28 cellular contexts compared by ENCODE assay signal in the genomic region with DNA sequence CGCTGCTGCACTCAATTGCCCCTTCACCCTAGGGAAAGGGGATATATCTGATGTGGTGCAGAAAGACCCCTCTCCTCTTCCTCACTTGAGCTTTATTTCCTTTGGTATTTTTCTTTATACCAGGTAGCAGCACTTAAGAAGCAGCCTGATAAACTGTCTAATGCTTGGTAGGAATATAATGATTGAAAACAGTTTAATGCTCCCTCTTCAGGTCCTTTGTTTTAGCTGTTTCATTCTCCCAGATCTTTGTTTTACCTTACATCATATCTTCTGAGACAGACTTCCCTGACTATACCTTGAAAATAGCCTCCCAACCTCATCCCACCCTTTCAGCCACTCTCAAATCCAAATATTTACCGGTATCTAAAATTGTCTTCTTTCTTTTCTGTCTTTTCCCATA.
DNase-seq lines count a peak whose midpoint lies in the region; TF ChIP-seq lines count a peak whose summit lies in the region.
"Had no signal": no experiment of that assay in that cellular context is flagged by ENCODE, and none has a peak within 500 bp of the region (broad histone marks: within the 10 kb centered on the region; RNA-seq: fewer than 3 reads in every experiment).

No MANE protein-coding gene starts in this region.

- 100% methylated on average over 1 of the region's 2 CpGs for WGBS in trophoblast cell (ENCODE audit: extremely low coverage, insufficient coverage, insufficient read length)
- WGBS in sigmoid colon, 2 donors = 90 to 94% methylated on average over 2 of the region's 2 CpGs
- 95 to 98% methylated on average over 2 of the region's 2 CpGs for WGBS in thyroid gland, 2 donors

- H3K27me3 Mint-ChIP-seq in chondrocyte (ENCODE audit: low read depth) = no peaks in the 10 kb centered on the region
- H3K27me3 Mint-ChIP-seq: IgD-negative memory B cell had no signal

- no peak for TF ChIP-seq EP300 in sigmoid colon (IDR thresholded peaks at IDR 0.05)

- H3K36me3 ChIP-seq in trophoblast cell (ENCODE audit: control insufficient read depth in 1 of 2, insufficient read depth in 2 of 2, low read length in 2 of 2) (no peaks in the 10 kb centered on the region), sigmoid colon (no peaks in the 10 kb centered on the region), thyroid gland (no peaks in the 10 kb centered on the region)
- H3K36me3 ChIP-seq: ascending aorta, HAP-1, heart left ventricle, neural progenitor cell had no signal

- H3K79me2 ChIP-seq in trophoblast cell (ENCODE audit: control insufficient read depth, insufficient read depth, low read length, poor library complexity) = peaks cover 2% of the 10 kb centered on the region

- H4K12ac ChIP-seq in trophoblast cell (ENCODE audit: low read depth, low read length) = no peak overlapping the region

- H3K4me1 ChIP-seq in trophoblast cell (ENCODE audit: control insufficient read depth in 1 of 2, insufficient read depth in 2 of 2, low read length in 2 of 2) (peaks cover 3 to 11% of the 10 kb centered on the region in 2 experiments), sigmoid colon (no peaks in the 10 kb centered on the region), thyroid gland (no peaks in the 10 kb centered on the region)
- H3K4me1 ChIP-seq: ascending aorta, HAP-1, heart left ventricle, neural progenitor cell had no signal

- no peak overlapping the region for H3K9ac ChIP-seq in trophoblast cell (ENCODE audit: low read length)
- H3K9ac ChIP-seq: neural progenitor cell had no signal

- no peaks in the 10 kb centered on the region for H3K9me3 Mint-ChIP-seq in chondrocyte (ENCODE audit: low read depth)
- H3K9me3 Mint-ChIP-seq: activated naive CD4-positive, alpha-beta T cell treated with anti-CD3 and anti-CD28 coated beads, Interleukin-2, amount 50 U/mL, for 24 hours; activated T-helper 17 cell treated with anti-CD3 and anti-CD28 coated beads, Interleukin-2, amount 50 U/mL, for 72 hours; CD4-positive, CD25-positive, alpha-beta regulatory T cell; IgD-negative memory B cell; neural progenitor cell; stimulated activated effector memory CD8-positive, alpha-beta T cell treated with anti-CD3 and anti-CD28 coated beads, Interleukin-12 subunit alpha, Interleukin-12 subunit beta, amount 100 ng/mL, for 72 hours; T-helper 2 cell treated with Interferon-gamma antibody and Interleukin-4, amounts not matched to agents 5 μg/mL and 100 μg/mL, for 36 hours had no signal

- peaks cover 21% of the 10 kb centered on the region for H3K79me1 ChIP-seq in trophoblast cell (ENCODE audit: low read length)

- H3K4me2 ChIP-seq in trophoblast cell (ENCODE audit: low read length) = no peak overlapping the region
- H3K4me2 ChIP-seq: neural progenitor cell had no signal

- peak overlapping the region; percentile 79 for H4K8ac ChIP-seq in trophoblast cell (ENCODE audit: low read depth, low read length)

- TF ChIP-seq POLR2A in sigmoid colon (IDR thresholded peaks at IDR 0.05) (no peak), thyroid gland (IDR thresholded peaks at IDR 0.05) (no peak)

- H2BK5ac ChIP-seq in trophoblast cell (ENCODE audit: low read depth, low read length, poor library complexity) = peak overlapping the region; percentile 94

- peak overlapping the region; percentile 92 for H2AK5ac ChIP-seq in trophoblast cell (ENCODE audit: low read length)

- intact Hi-C loops in sigmoid colon (cut with DNase I) (loop anchor here (1.0 kb wide), 1 partner anchor 242 kb away; no protein-coding TSS in a partner anchor), thyroid gland (cut with DNase I) (loop anchor here (5.0 kb wide), 1 partner anchor 242 kb away; no protein-coding TSS in a partner anchor)

- no peaks in the 10 kb centered on the region for H3K36me3 Mint-ChIP-seq in chondrocyte (ENCODE audit: low read depth)
- H3K36me3 Mint-ChIP-seq: activated naive CD4-positive, alpha-beta T cell treated with anti-CD3 and anti-CD28 coated beads, Interleukin-2, amount 50 U/mL, for 24 hours; CD4-positive, CD25-positive, alpha-beta regulatory T cell; IgD-negative memory B cell; neural progenitor cell; stimulated activated effector memory CD8-positive, alpha-beta T cell treated with anti-CD3 and anti-CD28 coated beads, Interleukin-12 subunit alpha, Interleukin-12 subunit beta, amount 100 ng/mL, for 72 hours had no signal

- H3K4me3 Mint-ChIP-seq in chondrocyte (ENCODE audit: unreplicated experiment) = no peak overlapping the region
- H3K4me3 Mint-ChIP-seq: activated naive CD4-positive, alpha-beta T cell treated with anti-CD3 and anti-CD28 coated beads, Interleukin-2, amount 50 U/mL, for 24 hours; activated T-helper 17 cell treated with anti-CD3 and anti-CD28 coated beads, Interleukin-2, amount 50 U/mL, for 72 hours; CD4-positive, CD25-positive, alpha-beta regulatory T cell; IgD-negative memory B cell; neural progenitor cell; stimulated activated effector memory CD8-positive, alpha-beta T cell treated with anti-CD3 and anti-CD28 coated beads, Interleukin-12 subunit alpha, Interleukin-12 subunit beta, amount 100 ng/mL, for 72 hours; T-helper 2 cell treated with Interferon-gamma antibody and Interleukin-4, amounts not matched to agents 5 μg/mL and 100 μg/mL, for 36 hours had no signal

- H3K14ac ChIP-seq in trophoblast cell (ENCODE audit: low read length) = peak overlapping the region; percentile 89

- H3K4ac ChIP-seq in trophoblast cell (ENCODE audit: low read depth, low read length) = peak overlapping the region; percentile 77

- H3K27me3 ChIP-seq in trophoblast cell (ENCODE audit: insufficient read depth, low read length) = no peaks in the 10 kb centered on the region
- no peaks in the 10 kb centered on the region for H3K27me3 ChIP-seq in sigmoid colon
- H3K27me3 ChIP-seq in thyroid gland = no peaks in the 10 kb centered on the region
- H3K27me3 ChIP-seq: ascending aorta, heart left ventricle, neural progenitor cell had no signal

- peak overlapping the region; percentile 100 for H2BK12ac ChIP-seq in trophoblast cell (ENCODE audit: low read length)

- H2BK120ac ChIP-seq in trophoblast cell (ENCODE audit: insufficient read depth, low read length, poor library complexity) = peak overlapping the region; percentile 94

- H3K27ac ChIP-seq in trophoblast cell (ENCODE audit: low read depth, low read length) (no peak overlapping the region), sigmoid colon (no peak overlapping the region), thyroid gland (no peak overlapping the region)
- H3K27ac ChIP-seq: ascending aorta, heart left ventricle, neural progenitor cell had no signal

- H3K4me3 ChIP-seq in AG10803 (ENCODE audit: low read length) (no peak overlapping the region), trophoblast cell (ENCODE audit: low read depth, low read length) (no peak overlapping the region), sigmoid colon (no peak overlapping the region), thyroid gland (replicated peaks in 1 of 3) (no peak overlapping the region)
- H3K4me3 ChIP-seq: ascending aorta, HAP-1, heart left ventricle, neural progenitor cell had no signal

- H2AFZ ChIP-seq in trophoblast cell (ENCODE audit: insufficient read depth, low read length, poor library complexity) = peak overlapping the region; percentile 88
- H2AFZ ChIP-seq: neural progenitor cell had no signal

- TF ChIP-seq CTCF in AG10803 (conservative IDR thresholded peaks at IDR 0.05; ENCODE audit: low read length) (peak; percentile 28; the same call in 1 of the 2 replicates), chondrocyte (IDR thresholded peaks at IDR 0.05) (peak; percentile 43), sigmoid colon (IDR thresholded peaks at IDR 0.05) (no peak), thyroid gland (IDR thresholded peaks at IDR 0.05) (no peak)

- DNase-seq in AG10803 (ENCODE audit: low read depth) (no peak), M059J (ENCODE audit: low read depth) (peak; percentile 40), chondrocyte (ENCODE audit: low spot score) (no peak), trophoblast cell (no peak), NCI-H2081 (lab: John Stamatoyannopoulos, UW) (no peak), sigmoid colon (no peak), thyroid gland (no peak)
- DNase-seq: activated CD4-positive, alpha-beta T cell treated with anti-CD3 and anti-CD28 coated beads, Interleukin-2, amount 50 U/mL, for 4 hours; activated CD4-positive, CD25-positive, alpha-beta regulatory T cell; activated CD8-positive, alpha-beta memory T cell treated with anti-CD3 and anti-CD28 coated beads, Interleukin-2, amount 50 U/mL, for 48 hours; CD4-positive, CD25-positive, alpha-beta regulatory T cell; DMS 273 treated with DMSO at 0.1 percent for 48 hours; heart left ventricle; left cardiac atrium; mammary epithelial cell; NCI-H1417; NCI-H524 treated with DMSO at 0.1 percent for 48 hours; RPMI8226; stimulated activated CD4-positive, alpha-beta T cell treated with anti-CD3 and anti-CD28 coated beads, Interleukin-2, amount 100 ng/mL, for 48 hours; substantia nigra had no signal

- H4K91ac ChIP-seq in trophoblast cell (ENCODE audit: low read depth, low read length) = peak overlapping the region; percentile 96

- H3K18ac ChIP-seq in trophoblast cell (ENCODE audit: low read length) = peak overlapping the region; percentile 83

- H3K27ac Mint-ChIP-seq in chondrocyte (ENCODE audit: unreplicated experiment) = peak overlapping the region; percentile 35
- H3K27ac Mint-ChIP-seq: activated naive CD4-positive, alpha-beta T cell treated with anti-CD3 and anti-CD28 coated beads, Interleukin-2, amount 50 U/mL, for 24 hours; activated T-helper 17 cell treated with anti-CD3 and anti-CD28 coated beads, Interleukin-2, amount 50 U/mL, for 72 hours; CD4-positive, CD25-positive, alpha-beta regulatory T cell; IgD-negative memory B cell; neural progenitor cell; stimulated activated effector memory CD8-positive, alpha-beta T cell treated with anti-CD3 and anti-CD28 coated beads, Interleukin-12 subunit alpha, Interleukin-12 subunit beta, amount 100 ng/mL, for 72 hours; T-helper 2 cell treated with Interferon-gamma antibody and Interleukin-4, amounts not matched to agents 5 μg/mL and 100 μg/mL, for 36 hours had no signal

- H3K4me1 Mint-ChIP-seq in chondrocyte (ENCODE audit: low read depth) = peaks cover 39% of the 10 kb centered on the region
- H3K4me1 Mint-ChIP-seq: activated naive CD4-positive, alpha-beta T cell treated with anti-CD3 and anti-CD28 coated beads, Interleukin-2, amount 50 U/mL, for 24 hours; activated T-helper 17 cell treated with anti-CD3 and anti-CD28 coated beads, Interleukin-2, amount 50 U/mL, for 72 hours; CD4-positive, CD25-positive, alpha-beta regulatory T cell; IgD-negative memory B cell; stimulated activated effector memory CD8-positive, alpha-beta T cell treated with anti-CD3 and anti-CD28 coated beads, Interleukin-12 subunit alpha, Interleukin-12 subunit beta, amount 100 ng/mL, for 72 hours had no signal

- H3K9me3 ChIP-seq in trophoblast cell (ENCODE audit: insufficient read depth, low read depth, low read length) = no peaks in the 10 kb centered on the region
- no peaks in the 10 kb centered on the region for H3K9me3 ChIP-seq in sigmoid colon
- H3K9me3 ChIP-seq in thyroid gland = no peaks in the 10 kb centered on the region
- H3K9me3 ChIP-seq: ascending aorta, HAP-1, heart left ventricle had no signal

- H3K23ac ChIP-seq in trophoblast cell (ENCODE audit: low read length) = no peak overlapping the region

Comparison
In these comparisons a context has a peak if more than half of its experiments do, and no peak if none do; other contexts are left out.
1. CTCF ChIP-seq: peak in AG10803 (single experiment) and chondrocyte (single experiment); none in sigmoid colon (0 of 4) and thyroid gland (0 of 6).